In the genomic region with DNA sequence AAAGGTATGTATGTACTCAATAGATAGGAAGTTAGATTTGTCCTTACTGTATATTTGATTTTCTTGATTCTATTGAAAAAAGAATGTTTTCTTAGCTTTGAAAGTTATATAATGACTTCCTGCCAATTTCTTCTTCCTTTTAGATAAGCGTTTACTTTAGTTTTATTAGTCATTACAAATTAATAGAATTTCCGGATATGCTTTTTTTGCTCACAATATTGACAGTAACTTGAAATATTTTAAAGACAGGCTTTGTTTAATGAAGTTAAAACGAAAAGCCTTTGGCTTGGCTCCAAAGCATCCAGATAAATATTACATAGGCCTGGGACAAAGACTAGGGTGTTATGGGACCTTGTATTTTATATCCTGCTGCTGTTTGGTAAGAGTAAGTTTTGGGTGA, we compare ENCODE assay signal across 2 cellular contexts.
TF ChIP-seq lines count a peak whose summit lies in the region.

No MANE protein-coding gene starts in this region.

TF ChIP-seq in A549, 52 proteins besides CTCF, POLR2A, EP300 and RAD21 (continued from another document):
- TF ChIP-seq CHD2 (IDR thresholded peaks at IDR 0.05; ENCODE audit: low read length, partially characterized antibody) (no peak), JUN (IDR thresholded peaks at IDR 0.05) (no peak), GATA3 (IDR thresholded peaks at IDR 0.05; ENCODE audit: borderline replicate concordance) (no peak), POLR2AphosphoS2 (conservative IDR thresholded peaks at IDR 0.05; ENCODE audit: low read length) (no peak)

TF ChIP-seq in GM23338, 12 proteins besides CTCF, POLR2A, EP300 and RAD21 (continued from another document):
- TF ChIP-seq ZNF114 (CRISPR knock-in tag; IDR thresholded peaks at IDR 0.05) (no peak), ZNF331 (CRISPR knock-in tag; IDR thresholded peaks at IDR 0.05; ENCODE audit: low read depth) (no peak), EZH2 (IDR thresholded peaks at IDR 0.05; ENCODE audit: low read depth, unreplicated experiment) (no peak), JUNB (IDR thresholded peaks at IDR 0.05; ENCODE audit: unreplicated experiment) (no peak), NANOG (IDR thresholded peaks at IDR 0.05; ENCODE audit: borderline replicate concordance) (no peak)
- TF ChIP-seq, protein P1, sequence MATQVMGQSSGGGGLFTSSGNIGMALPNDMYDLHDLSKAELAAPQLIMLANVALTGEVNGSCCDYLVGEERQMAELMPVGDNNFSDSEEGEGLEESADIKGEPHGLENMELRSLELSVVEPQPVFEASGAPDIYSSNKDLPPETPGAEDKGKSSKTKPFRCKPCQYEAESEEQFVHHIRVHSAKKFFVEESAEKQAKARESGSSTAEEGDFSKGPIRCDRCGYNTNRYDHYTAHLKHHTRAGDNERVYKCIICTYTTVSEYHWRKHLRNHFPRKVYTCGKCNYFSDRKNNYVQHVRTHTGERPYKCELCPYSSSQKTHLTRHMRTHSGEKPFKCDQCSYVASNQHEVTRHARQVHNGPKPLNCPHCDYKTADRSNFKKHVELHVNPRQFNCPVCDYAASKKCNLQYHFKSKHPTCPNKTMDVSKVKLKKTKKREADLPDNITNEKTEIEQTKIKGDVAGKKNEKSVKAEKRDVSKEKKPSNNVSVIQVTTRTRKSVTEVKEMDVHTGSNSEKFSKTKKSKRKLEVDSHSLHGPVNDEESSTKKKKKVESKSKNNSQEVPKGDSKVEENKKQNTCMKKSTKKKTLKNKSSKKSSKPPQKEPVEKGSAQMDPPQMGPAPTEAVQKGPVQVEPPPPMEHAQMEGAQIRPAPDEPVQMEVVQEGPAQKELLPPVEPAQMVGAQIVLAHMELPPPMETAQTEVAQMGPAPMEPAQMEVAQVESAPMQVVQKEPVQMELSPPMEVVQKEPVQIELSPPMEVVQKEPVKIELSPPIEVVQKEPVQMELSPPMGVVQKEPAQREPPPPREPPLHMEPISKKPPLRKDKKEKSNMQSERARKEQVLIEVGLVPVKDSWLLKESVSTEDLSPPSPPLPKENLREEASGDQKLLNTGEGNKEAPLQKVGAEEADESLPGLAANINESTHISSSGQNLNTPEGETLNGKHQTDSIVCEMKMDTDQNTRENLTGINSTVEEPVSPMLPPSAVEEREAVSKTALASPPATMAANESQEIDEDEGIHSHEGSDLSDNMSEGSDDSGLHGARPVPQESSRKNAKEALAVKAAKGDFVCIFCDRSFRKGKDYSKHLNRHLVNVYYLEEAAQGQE (IDR thresholded peaks at IDR 0.05; ENCODE audit: unreplicated experiment): no peak
- TF ChIP-seq, protein P2, sequence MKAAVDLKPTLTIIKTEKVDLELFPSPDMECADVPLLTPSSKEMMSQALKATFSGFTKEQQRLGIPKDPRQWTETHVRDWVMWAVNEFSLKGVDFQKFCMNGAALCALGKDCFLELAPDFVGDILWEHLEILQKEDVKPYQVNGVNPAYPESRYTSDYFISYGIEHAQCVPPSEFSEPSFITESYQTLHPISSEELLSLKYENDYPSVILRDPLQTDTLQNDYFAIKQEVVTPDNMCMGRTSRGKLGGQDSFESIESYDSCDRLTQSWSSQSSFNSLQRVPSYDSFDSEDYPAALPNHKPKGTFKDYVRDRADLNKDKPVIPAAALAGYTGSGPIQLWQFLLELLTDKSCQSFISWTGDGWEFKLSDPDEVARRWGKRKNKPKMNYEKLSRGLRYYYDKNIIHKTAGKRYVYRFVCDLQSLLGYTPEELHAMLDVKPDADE (IDR thresholded peaks at IDR 0.05): no peak
